In genomic region chr19:18329035-18329376, GRCh38 we compare ENCODE assay signal across 8 cellular contexts. TPM values are rescaled to one million over a fixed set of nuclear protein-coding genes. Genes with fewer than 3 reads are reported as not detected.
A peak's percentile ranks its signal among the peaks of the same experiment; 100 is the strongest.
DNase-seq lines count a peak whose midpoint lies in the region; TF ChIP-seq lines count a peak whose summit lies in the region.

No MANE protein-coding gene starts in this region.

- no peak for TF ChIP-seq POLR2A in prostate gland (IDR thresholded peaks at IDR 0.05)

- H3K4me3 Mint-ChIP-seq in CD8-positive, alpha-beta memory T cell = peak overlapping the region in 3 of 7 donors; percentile 60 to 71 (median 69)

- H3K27me3 Mint-ChIP-seq in CD8-positive, alpha-beta memory T cell = peaks cover 0 to 3% of the 10 kb centered on the region in 2 donors

- H4K20me1 ChIP-seq in PC-9 (ENCODE audit: insufficient read depth) = no peaks in the 10 kb centered on the region
- H4K20me1 ChIP-seq in fibroblast of lung (ENCODE audit: control insufficient read depth, extremely low read depth, insufficient read depth, low read length) = no peaks in the 10 kb centered on the region

- TF ChIP-seq CTCF in PC-9 (conservative IDR thresholded peaks at IDR 0.05) = no peak
- TF ChIP-seq CTCF in fibroblast of lung (conservative IDR thresholded peaks at IDR 0.05 in 1 of 2, IDR thresholded peaks at IDR 0.05 in 1 of 2; ENCODE audit: low read depth in 1 of 2, low read length in 2 of 2) = no peak
- TF ChIP-seq CTCF in prostate gland (IDR thresholded peaks at IDR 0.05) = no peak

- no peak overlapping the region for H3K4me3 ChIP-seq in CD8-positive, alpha-beta memory T cell (ENCODE audit: low read length)
- peak overlapping the region; percentile 51 for H3K4me3 ChIP-seq in PC-9
- H3K4me3 ChIP-seq in fibroblast of lung (replicated peaks in 1 of 4; ENCODE audit: control extremely low read depth in 1 of 4, insufficient read depth in 1 of 4, low read depth in 3 of 4, low read length in 4 of 4) = peak overlapping the region; percentile 35 to 77 (median 44)
- peak overlapping the region in 1 of 2 donors; percentile 3 for H3K4me3 ChIP-seq in prostate gland

- H3K36me3 ChIP-seq in CD8-positive, alpha-beta memory T cell (ENCODE audit: insufficient read depth, low read length) = no peaks in the 10 kb centered on the region
- no peaks in the 10 kb centered on the region for H3K36me3 ChIP-seq in PC-9 (ENCODE audit: low read depth)
- H3K36me3 ChIP-seq in fibroblast of lung (ENCODE audit: control insufficient read depth, insufficient read depth, low read length) = no peaks in the 10 kb centered on the region
- no peaks in the 10 kb centered on the region for H3K36me3 ChIP-seq in prostate gland

- H3K4me1 ChIP-seq in CD8-positive, alpha-beta memory T cell (ENCODE audit: insufficient read depth, low read length) = peaks cover 11% of the 10 kb centered on the region
- H3K4me1 ChIP-seq in PC-9 (replicated peaks; ENCODE audit: insufficient read depth) = peaks cover 35% of the 10 kb centered on the region
- peaks cover 6% of the 10 kb centered on the region for H3K4me1 ChIP-seq in fibroblast of lung (ENCODE audit: control insufficient read depth, extremely low read depth, insufficient read depth, low read length)
- no peaks in the 10 kb centered on the region for H3K4me1 ChIP-seq in prostate gland (replicated peaks)

- intact Hi-C loops in PC-9 (cut with micrococcal nuclease; ENCODE audit: unreplicated experiment) = loop anchor here (5.0 kb wide), 1 partner anchor 217 kb away; no protein-coding TSS in a partner anchor
- intact Hi-C loops in prostate gland (cut with DNase I) = no loop called here

- POLR2A ChIA-PET in CD8-positive, alpha-beta memory T cell (lab: Charles Lee) = interaction anchor here (0.6 to 7.4 kb wide), 6 partner anchors 21 to 382 kb away, joined by 3 to 118 read pairs (median 6); partner anchors contain the start of gene JUND
- POLR2A ChIA-PET in PC-9 (lab: Charles Lee; ENCODE audit: unreplicated experiment) = interaction anchor here (0.6 to 1.2 kb wide), 11 partner anchors 10 to 875 kb away, joined by 4 to 85 read pairs (median 9); partner anchors contain the start of genes GDF15, IQCN and JUND

- DNase-seq in CD8-positive, alpha-beta memory T cell = no peak
- DNase-seq in PC-9 = no peak
- no peak for DNase-seq in fibroblast of lung (ENCODE audit: low read depth in 2 of 2)
- no peak for DNase-seq in prostate gland (ENCODE audit: low spot score)
- DNase-seq in NCI-H2029 (lab: John Stamatoyannopoulos, UW) = no peak
- no peak for DNase-seq in CD1c-positive myeloid dendritic cell (ENCODE audit: extremely low spot score)
- no peak for DNase-seq in NCI-H1436 (lab: John Stamatoyannopoulos, UW)
- no peak for DNase-seq in middle frontal gyrus (ENCODE audit: extremely low spot score, low spot score)

- no peak overlapping the region for H3K9ac ChIP-seq in fibroblast of lung (ENCODE audit: insufficient read depth, low read length)

- H3K36me3 Mint-ChIP-seq in CD8-positive, alpha-beta memory T cell = no peaks in the 10 kb centered on the region

- H3K9me3 ChIP-seq in CD8-positive, alpha-beta memory T cell (ENCODE audit: low read length) = no peaks in the 10 kb centered on the region
- no peaks in the 10 kb centered on the region for H3K9me3 ChIP-seq in PC-9 (ENCODE audit: insufficient read depth, low read depth)
- H3K9me3 ChIP-seq in fibroblast of lung (ENCODE audit: control insufficient read depth, insufficient read depth, low read depth, low read length) = no peaks in the 10 kb centered on the region
- no peaks in the 10 kb centered on the region for H3K9me3 ChIP-seq in prostate gland

- peak overlapping the region in 1 of 8 donors; percentile 47 for H3K27ac Mint-ChIP-seq in CD8-positive, alpha-beta memory T cell

- no peaks in the 10 kb centered on the region for H3K9me2 ChIP-seq in PC-9 (ENCODE audit: insufficient read depth)

- peak overlapping the region; percentile 1 for H3K27ac ChIP-seq in CD8-positive, alpha-beta memory T cell (ENCODE audit: low read depth, low read length)
- H3K27ac ChIP-seq in PC-9 (peak overlapping the region; percentile 39), fibroblast of lung (ENCODE audit: insufficient read depth, low read length) (peak overlapping the region; percentile 54), prostate gland (peak overlapping the region; percentile 60 to 63)

- peak overlapping the region; percentile 72 for H2AFZ ChIP-seq in PC-9
- H2AFZ ChIP-seq in fibroblast of lung (ENCODE audit: low read length) = peak overlapping the region; percentile 93

- peaks cover 10 to 14% (median 11%) of the 10 kb centered on the region in 3 donors for H3K4me1 Mint-ChIP-seq in CD8-positive, alpha-beta memory T cell

- CTCF ChIA-PET in CD8-positive, alpha-beta memory T cell (lab: Charles Lee) = interaction anchor here (0.8 to 18.4 kb wide), 21 partner anchors 9 to 210 kb away, joined by 3 to 436 read pairs (median 4); partner anchors contain the start of genes IQCN, JUND, RAB3A and SSBP4
- CTCF ChIA-PET in PC-9 (lab: Charles Lee) = interaction anchor here (0.5 to 2.6 kb wide), 20 partner anchors 27 to 769 kb away, joined by 3 to 46 read pairs (median 5); partner anchors contain the start of gene JUND

- TSS peak; percentile 78 for BruUV-seq in PC-9 (replicated peaks; lab: Mats Ljungman, UMichigan)

- H3K4me2 ChIP-seq in PC-9 (peak overlapping the region; percentile 74), fibroblast of lung (ENCODE audit: extremely low read depth, insufficient read depth, low read length) (peak overlapping the region; percentile 82)

- WGBS in prostate gland = 57% methylated on average over 6 of the region's 6 CpGs

- peaks cover 54% of the 10 kb centered on the region for H3F3A ChIP-seq in PC-9 (ENCODE audit: insufficient read depth, low read depth)

- no peaks in the 10 kb centered on the region for H3K27me3 ChIP-seq in CD8-positive, alpha-beta memory T cell (ENCODE audit: insufficient read depth, low read length, poor library complexity, severe bottlenecking)
- H3K27me3 ChIP-seq in PC-9 (ENCODE audit: insufficient read depth, low read depth) (no peaks in the 10 kb centered on the region), fibroblast of lung (ENCODE audit: control insufficient read depth, insufficient read depth, low read length) (no peaks in the 10 kb centered on the region), prostate gland (replicated peaks; ENCODE audit: insufficient read depth) (no peaks in the 10 kb centered on the region)

- no peaks in the 10 kb centered on the region; the same call in 1 of the 2 replicates for H3K79me2 ChIP-seq in PC-9 (ENCODE audit: low read depth)
- no peaks in the 10 kb centered on the region for H3K79me2 ChIP-seq in fibroblast of lung (ENCODE audit: control insufficient read depth, insufficient read depth, low read length)

- no peaks in the 10 kb centered on the region for H3K9me3 Mint-ChIP-seq in CD8-positive, alpha-beta memory T cell

RNA-seq across cellular contexts. Expression of gene LSM4, which starts 6.1 kb away (rescaled TPM):
- 100 to 1,000 TPM; 351 to 373 TPM for total RNA-seq in CD8-positive, alpha-beta memory T cell
- polyA plus RNA-seq in CD8-positive, alpha-beta memory T cell = 154 TPM
- total RNA-seq in PC-9 (2021) (291 and 323 TPM in 2 replicates), fibroblast of lung (70.9 and 124 TPM in 2 replicates), prostate gland (100 to 1,000 TPM; 157 to 215 TPM)
- 50.9 and 97.2 TPM in 2 replicates for polyA plus RNA-seq in fibroblast of lung
- 80.5 and 169 TPM in 2 replicates for polyA plus RNA-seq in fibroblast of lung (2012)
- 12.9 and 24.4 TPM in 2 replicates for polyA minus RNA-seq in fibroblast of lung (ENCODE audit: low replicate concordance)

RNA-seq across cellular contexts. Expression of gene PGPEP1, which starts 11.4 kb away (rescaled TPM):
- 10 to 100 TPM; 27.3 to 27.7 TPM for total RNA-seq in CD8-positive, alpha-beta memory T cell
- polyA plus RNA-seq in CD8-positive, alpha-beta memory T cell = 12.2 TPM
- total RNA-seq in PC-9 (2021) = 42.0 and 53.6 TPM in 2 replicates
- 63.9 and 78.8 TPM in 2 replicates for total RNA-seq in fibroblast of lung
- 17.0 and 25.4 TPM in 2 replicates for polyA plus RNA-seq in fibroblast of lung
- polyA plus RNA-seq in fibroblast of lung (2012) = 17.8 and 24.4 TPM in 2 replicates
- 110 and 120 TPM in 2 replicates for polyA minus RNA-seq in fibroblast of lung (ENCODE audit: low replicate concordance)
- total RNA-seq in prostate gland = 10 to 100 TPM; 18.0 to 37.3 TPM

RNA-seq across cellular contexts. Expression of gene JUND, which starts 47.6 kb away (rescaled TPM):
- total RNA-seq in CD8-positive, alpha-beta memory T cell = 100 to 1,000 TPM; 300 to 327 TPM
- 174 TPM for polyA plus RNA-seq in CD8-positive, alpha-beta memory T cell
- total RNA-seq in PC-9 (2021) = 115 and 150 TPM in 2 replicates
- total RNA-seq in fibroblast of lung = 149 and 166 TPM in 2 replicates
- polyA plus RNA-seq in fibroblast of lung = 47.6 and 65.8 TPM in 2 replicates
- 92.1 and 103 TPM in 2 replicates for polyA plus RNA-seq in fibroblast of lung (2012)
- polyA minus RNA-seq in fibroblast of lung (ENCODE audit: low replicate concordance) = 15.3 and 34.4 TPM in 2 replicates
- total RNA-seq in prostate gland = 100 to 1,000 TPM; 521 to 844 TPM

RNA-seq across cellular contexts. Expression of gene IQCN, which starts 54.8 kb away (rescaled TPM):
- 1 to 10 TPM; 1.3 TPM for total RNA-seq in CD8-positive, alpha-beta memory T cell
- polyA plus RNA-seq in CD8-positive, alpha-beta memory T cell = 0.31 TPM
- total RNA-seq in PC-9 (2021) = 5.6 and 7.3 TPM in 2 replicates
- 0.51 and 0.83 TPM in 2 replicates for total RNA-seq in fibroblast of lung
- polyA plus RNA-seq in fibroblast of lung = 0.27 and 0.79 TPM in 2 replicates
- polyA plus RNA-seq in fibroblast of lung (2012) = 0.23 and 1.1 TPM in 2 replicates
- 3.5 and 7.5 TPM in 2 replicates for polyA minus RNA-seq in fibroblast of lung (ENCODE audit: low replicate concordance)
- total RNA-seq in prostate gland = 10 to 100 TPM in 1 of 2 donors, 1 to 10 TPM in 1; 4.1 to 19.5 TPM

RNA-seq across cellular contexts. Expression of gene GDF15, which starts 57.0 kb away (rescaled TPM):
- total RNA-seq in CD8-positive, alpha-beta memory T cell = under 1 TPM; 0.28 to 0.29 TPM
- polyA plus RNA-seq in CD8-positive, alpha-beta memory T cell = not detected
- total RNA-seq in PC-9 (2021) (15.1 and 17.2 TPM in 2 replicates), fibroblast of lung (140 and 210 TPM in 2 replicates), prostate gland (100 to 1,000 TPM in 1 of 2 donors, 10 to 100 TPM in 1; 49.6 to 136 TPM)
- 8.6 and 24.3 TPM in 2 replicates for polyA plus RNA-seq in fibroblast of lung
- polyA plus RNA-seq in fibroblast of lung (2012) = 17.4 and 56.4 TPM in 2 replicates
- polyA minus RNA-seq in fibroblast of lung (ENCODE audit: low replicate concordance) = 3.7 and 10.3 TPM in 2 replicates

Comparison
In these comparisons a context has a peak if more than half of its experiments do, and no peak if none do; other contexts are left out.
1. H3K27ac ChIP-seq: peak in every context shown above with its lines; median percentile 62 in prostate gland; 54 in fibroblast of lung; 39 in PC-9; 1 in CD8-positive, alpha-beta memory T cell.